In the genomic region with DNA sequence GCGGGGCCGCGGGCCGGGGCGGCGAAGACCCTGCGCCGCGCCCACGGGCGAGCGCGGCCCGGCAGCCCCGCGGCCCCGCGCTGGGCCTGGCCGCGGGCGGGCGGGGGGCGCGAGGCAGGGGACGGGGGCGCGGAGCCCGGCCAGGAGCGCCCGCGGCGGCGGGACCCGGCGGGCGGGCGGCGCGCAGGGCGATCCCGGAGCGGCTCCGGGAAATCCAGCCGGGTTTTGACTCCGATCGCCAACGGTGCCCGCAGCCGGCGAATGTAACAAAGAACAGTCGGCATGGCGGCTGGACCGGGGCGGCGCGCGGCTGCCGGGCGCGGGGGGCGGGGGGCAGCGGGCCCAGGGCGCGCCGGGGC, we compare ENCODE assay signal across 8 cellular contexts. TPM values are rescaled to one million over a fixed set of nuclear protein-coding genes. Genes with fewer than 3 reads are reported as not detected.
A peak's percentile ranks its signal among the peaks of the same experiment; 100 is the strongest.
DNase-seq lines count a peak whose midpoint lies in the region; ATAC-seq, FAIRE-seq and TF ChIP-seq lines count a peak whose summit lies in the region.

No MANE protein-coding gene starts in this region.

- TF ChIP-seq POLR2A in suprapubic skin (IDR thresholded peaks at IDR 0.05), result no peak

- peak overlapping the region; percentile 91 for H3K4me3 ChIP-seq in suprapubic skin

- no peak for TF ChIP-seq CTCF in suprapubic skin (IDR thresholded peaks at IDR 0.05)

- TF ChIP-seq EP300 in suprapubic skin (IDR thresholded peaks at IDR 0.05), result no peak

- FAIRE-seq in frontal cortex (lab: Jason Lieb, UNC), result no peak

- ATAC-seq in GM21390 (IDR thresholded peaks at IDR 0.05; ENCODE audit: unreplicated experiment), result peak; percentile 40

- peaks cover 24% of the 10 kb centered on the region for H3K4me1 ChIP-seq in suprapubic skin

- no peaks in the 10 kb centered on the region for H3K27me3 ChIP-seq in suprapubic skin

- no CpG with 5 or more reads among the region's 65 CpGs for WGBS in suprapubic skin

- H3K27ac ChIP-seq in suprapubic skin, result peak overlapping the region; percentile 68

- no peaks in the 10 kb centered on the region for H3K9me3 ChIP-seq in suprapubic skin

- H3K36me3 ChIP-seq in suprapubic skin, result no peaks in the 10 kb centered on the region

- DNase-seq in DMS 273 treated with DMSO at 0.1 percent for 48 hours (lab: John Stamatoyannopoulos, UW) (peak; percentile 7), HuH-7 (ENCODE audit: low spot score) (peak; percentile 88), RPMI7951 (ENCODE audit: low read depth) (peak; percentile 80), activated gamma-delta T cell (lab: John Stamatoyannopoulos, UW) (peak; percentile 73), frontal cortex (ENCODE audit: low spot score in 2 of 2) (peak; percentile 89 to 97), occipital lobe (lab: John Stamatoyannopoulos, UW) (peak; percentile 72), suprapubic skin (ENCODE audit: low spot score in 2 of 2) (peak in 1 of 2 donors; percentile 88)

RNA-seq across cellular contexts. Expression of a gene that starts 0.3 kb away (rescaled TPM):
- total RNA-seq in RPMI7951 (2014; rRNA removed; shearing (Covaris generic)), result 2.4 and 3.9 TPM in 2 replicates
- 6.9 TPM for total RNA-seq in frontal cortex
- total RNA-seq in occipital lobe, result 6.7 TPM
- total RNA-seq in suprapubic skin, result 10 to 100 TPM in 3 of 4 donors, 1 to 10 TPM in 1; 7.6 to 27.5 (median 12.9) TPM
